In the genomic region with DNA sequence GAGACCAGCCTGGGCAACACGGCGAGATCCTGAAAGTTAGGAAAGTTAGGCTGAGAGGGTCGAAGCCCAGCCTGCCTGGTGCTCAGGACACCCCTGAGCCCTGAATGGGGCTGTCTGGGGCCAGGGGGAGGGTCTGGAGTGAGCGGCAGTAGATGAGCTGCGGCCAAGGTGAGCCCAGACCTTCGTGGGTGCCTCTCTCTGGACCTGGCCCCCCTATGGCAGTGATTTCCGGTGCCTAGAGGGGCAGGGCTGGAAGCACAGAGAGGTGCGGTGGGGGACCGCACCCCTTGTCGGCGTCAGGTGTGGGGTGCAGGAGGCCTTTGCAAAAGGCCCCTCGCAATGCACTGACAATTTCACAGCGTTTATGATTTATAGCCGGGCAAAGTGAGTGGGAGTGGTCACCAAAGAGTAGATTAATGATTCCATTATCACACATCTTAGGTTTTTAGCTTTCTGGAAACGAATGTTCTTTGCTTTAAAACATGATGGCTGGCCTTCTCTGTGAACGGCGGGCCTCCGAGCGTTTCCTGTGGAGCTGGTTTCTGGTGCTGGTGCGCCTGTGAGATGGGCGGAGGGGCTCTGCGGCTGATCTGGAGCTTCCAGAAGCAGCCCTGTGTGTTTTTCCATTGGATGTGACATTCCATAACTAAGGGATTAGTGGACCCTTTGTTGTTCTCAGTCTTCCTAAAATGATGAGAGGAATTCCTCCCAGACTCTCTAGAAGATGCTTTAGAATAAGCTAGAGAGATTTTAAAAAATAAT, we compare ENCODE assay signal across 29 cellular contexts.
"Had no signal": no experiment of that assay in that cellular context is flagged by ENCODE, and none has a peak within 500 bp of the region (broad histone marks: within the 10 kb centered on the region; RNA-seq: fewer than 3 reads in every experiment).

No MANE protein-coding gene starts in this region.

- DNase-seq: activated CD4-positive, alpha-beta memory T cell treated with anti-CD3 and anti-CD28 coated beads, Interleukin-2, amount 10 ng/mL, durations not matched to agents 7 days and 5 days; activated CD4-positive, alpha-beta T cell treated with anti-CD3 and anti-CD28 coated beads, Interleukin-2, amount 10 ng/mL, durations not matched to agents 7 days and 5 days; activated CD8-positive, alpha-beta memory T cell treated with anti-CD3 and anti-CD28 coated beads, Interleukin-2, amount 50 U/mL, for 48 hours; activated gamma-delta T cell; activated naive CD4-positive, alpha-beta T cell treated with anti-CD3 and anti-CD28 coated beads, Interleukin-2, amount 50 U/mL, for 16 hours; activated T-cell treated with anti-CD3 and anti-CD28 coated beads, Interleukin-2, amount 50 U/mL, for 24 hours; amniotic stem cell; caudate nucleus; cortex of kidney; effector memory CD8-positive, alpha-beta T cell; foreskin fibroblast; heart left ventricle; hypothalamus; immature natural killer cell; kidney glomerular epithelial cell; lower lobe of right lung; mesendoderm; mucosa of descending colon; posterior cingulate gyrus; right lobe of liver; stimulated activated CD4-positive, alpha-beta T cell treated with anti-CD3 and anti-CD28 coated beads, Interleukin-12 subunit alpha, Interleukin-12 subunit beta, amount 100 ng/mL, for 4 hours; stimulated activated CD4-positive, alpha-beta T cell treated with anti-CD3 and anti-CD28 coated beads, Interleukin-4, amount 100 ng/mL, for 24 hours; stimulated activated naive CD8-positive, alpha-beta T cell treated with anti-CD3 and anti-CD28 coated beads, Interleukin-15, amount 100 ng/mL, for 72 hours; substantia nigra; T-cell; T-helper 9 cell had no signal

- H3K4me3 Mint-ChIP-seq: activated CD4-positive, alpha-beta memory T cell treated with anti-CD3 and anti-CD28 coated beads, Interleukin-2, amount 10 ng/mL, durations not matched to agents 7 days and 5 days; activated CD4-positive, alpha-beta T cell treated with anti-CD3 and anti-CD28 coated beads, Interleukin-2, amount 10 ng/mL, durations not matched to agents 7 days and 5 days; activated T-cell treated with anti-CD3 and anti-CD28 coated beads, Interleukin-2, amount 50 U/mL, for 24 hours; effector memory CD8-positive, alpha-beta T cell; immature natural killer cell; stimulated activated memory B cell treated with anti-CD40 and anti-IgM and Interleukin-4, amounts not matched to agents 10 μg/mL and 1 μg/mL and 100 μg/mL, for 72 hours; stimulated activated naive CD8-positive, alpha-beta T cell treated with anti-CD3 and anti-CD28 coated beads, Interleukin-15, amount 100 ng/mL, for 72 hours; T-cell had no signal

- H3K27ac ChIP-seq: lower lobe of right lung, VCaP had no signal

- ATAC-seq: effector memory CD8-positive, alpha-beta T cell; heart left ventricle; left lobe of liver; lower lobe of right lung; mucosa of descending colon; stimulated activated memory B cell treated with anti-CD40 and anti-IgM and Interleukin-4, amounts not matched to agents 10 μg/mL and 1 μg/mL and 100 μg/mL, for 72 hours; stimulated activated naive CD8-positive, alpha-beta T cell treated with anti-CD3 and anti-CD28 coated beads, Interleukin-15, amount 100 ng/mL, for 72 hours; T-cell had no signal

- H3K36me3 Mint-ChIP-seq: stimulated activated memory B cell treated with anti-CD40 and anti-IgM and Interleukin-4, amounts not matched to agents 10 μg/mL and 1 μg/mL and 100 μg/mL, for 72 hours; T-cell had no signal

- H3K9me3 Mint-ChIP-seq: activated CD4-positive, alpha-beta memory T cell treated with anti-CD3 and anti-CD28 coated beads, Interleukin-2, amount 10 ng/mL, durations not matched to agents 7 days and 5 days; activated CD4-positive, alpha-beta T cell treated with anti-CD3 and anti-CD28 coated beads, Interleukin-2, amount 10 ng/mL, durations not matched to agents 7 days and 5 days; activated T-cell treated with anti-CD3 and anti-CD28 coated beads, Interleukin-2, amount 50 U/mL, for 24 hours; effector memory CD8-positive, alpha-beta T cell; stimulated activated memory B cell treated with anti-CD40 and anti-IgM and Interleukin-4, amounts not matched to agents 10 μg/mL and 1 μg/mL and 100 μg/mL, for 72 hours; stimulated activated naive CD8-positive, alpha-beta T cell treated with anti-CD3 and anti-CD28 coated beads, Interleukin-15, amount 100 ng/mL, for 72 hours; T-cell had no signal

- H3K27me3 Mint-ChIP-seq: activated CD4-positive, alpha-beta T cell treated with anti-CD3 and anti-CD28 coated beads, Interleukin-2, amount 10 ng/mL, durations not matched to agents 7 days and 5 days; activated T-cell treated with anti-CD3 and anti-CD28 coated beads, Interleukin-2, amount 50 U/mL, for 24 hours; effector memory CD8-positive, alpha-beta T cell; stimulated activated naive CD8-positive, alpha-beta T cell treated with anti-CD3 and anti-CD28 coated beads, Interleukin-15, amount 100 ng/mL, for 72 hours; T-cell had no signal

- H3K9me3 ChIP-seq: heart left ventricle, lower lobe of right lung, mucosa of descending colon, right lobe of liver had no signal

- H3K4me1 ChIP-seq: right lobe of liver had no signal

- H3K36me3 ChIP-seq: heart left ventricle, lower lobe of right lung, right lobe of liver had no signal

- H3K4me3 ChIP-seq: heart left ventricle, lower lobe of right lung, mucosa of descending colon, right lobe of liver had no signal

- H3K27ac Mint-ChIP-seq: activated CD4-positive, alpha-beta memory T cell treated with anti-CD3 and anti-CD28 coated beads, Interleukin-2, amount 10 ng/mL, durations not matched to agents 7 days and 5 days; activated CD4-positive, alpha-beta T cell treated with anti-CD3 and anti-CD28 coated beads, Interleukin-2, amount 10 ng/mL, durations not matched to agents 7 days and 5 days; activated T-cell treated with anti-CD3 and anti-CD28 coated beads, Interleukin-2, amount 50 U/mL, for 24 hours; stimulated activated memory B cell treated with anti-CD40 and anti-IgM and Interleukin-4, amounts not matched to agents 10 μg/mL and 1 μg/mL and 100 μg/mL, for 72 hours; stimulated activated naive CD8-positive, alpha-beta T cell treated with anti-CD3 and anti-CD28 coated beads, Interleukin-15, amount 100 ng/mL, for 72 hours had no signal

- H3K27me3 ChIP-seq: heart left ventricle, right lobe of liver had no signal
